In the genomic region with DNA sequence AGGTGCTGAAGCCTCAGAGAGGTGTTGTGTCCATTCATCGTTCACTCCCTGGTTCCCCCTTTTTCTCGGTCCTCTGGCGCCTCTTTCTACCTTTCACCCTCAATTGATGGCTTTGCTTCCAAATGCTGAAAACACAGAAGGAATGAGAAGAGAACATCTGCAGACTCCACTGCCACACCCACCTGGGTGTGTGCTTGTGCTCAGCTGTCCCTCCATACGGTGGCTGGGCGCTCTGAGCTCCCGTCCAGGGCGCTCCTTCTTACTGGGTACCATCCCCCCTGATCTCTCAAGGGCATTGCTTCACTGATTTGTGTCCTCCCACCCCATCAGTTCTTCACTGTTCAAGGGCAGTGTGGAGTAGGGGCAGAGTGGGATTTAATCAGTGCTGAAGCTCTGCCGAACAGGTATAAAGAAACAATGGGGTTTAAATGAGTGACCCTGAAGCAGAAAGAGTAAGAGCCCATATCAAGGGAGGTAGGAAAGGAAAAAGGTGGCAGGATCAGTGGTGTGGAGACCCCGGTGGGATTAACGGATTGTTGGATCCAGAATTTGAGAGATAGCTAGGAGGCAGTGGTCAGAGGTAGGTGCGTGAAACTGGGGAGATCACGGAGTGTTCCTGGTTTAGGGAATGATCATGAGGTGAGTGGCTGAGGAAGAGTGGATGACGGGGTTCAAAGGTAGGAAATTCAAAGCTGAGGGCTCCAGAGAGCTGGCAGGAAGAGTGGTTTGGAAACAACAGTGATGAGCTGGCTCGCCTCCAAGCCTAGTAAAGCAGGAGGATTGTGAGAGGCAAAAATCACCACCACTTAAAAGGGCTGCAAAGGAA, we compare ENCODE assay signal across 11 cellular contexts. TPM values are rescaled to one million over a fixed set of nuclear protein-coding genes. Genes with fewer than 3 reads are reported as not detected.
A peak's percentile ranks its signal among the peaks of the same experiment; 100 is the strongest.
DNase-seq lines count a peak whose midpoint lies in the region; ATAC-seq and TF ChIP-seq lines count a peak whose summit lies in the region.
"Had no signal": no experiment of that assay in that cellular context is flagged by ENCODE, and none has a peak within 500 bp of the region (broad histone marks: within the 10 kb centered on the region; RNA-seq: fewer than 3 reads in every experiment).

No MANE protein-coding gene starts in this region.

- peaks cover 0 to 1% (median 0%) of the 10 kb centered on the region in 4 donors for H3K36me3 ChIP-seq in liver (ENCODE audit: control insufficient read depth in 4 of 4, insufficient read depth in 3 of 4, low read depth in 1 of 4, low read length in 3 of 4)
- H3K36me3 ChIP-seq: thoracic aorta had no signal

- H3K36me3 Mint-ChIP-seq in stimulated activated naive CD8-positive, alpha-beta T cell treated with anti-CD3 and anti-CD28 coated beads, Interleukin-15, Interleukin-2, amounts not matched to agents 100 ng/mL and 50 ng/mL, for 24 hours (ENCODE audit: low read depth) = no peaks in the 10 kb centered on the region
- H3K36me3 Mint-ChIP-seq: activated CD4-positive, alpha-beta memory T cell treated with anti-CD3 and anti-CD28 coated beads for 36 hours had no signal

- no peaks in the 10 kb centered on the region for H3K9me3 ChIP-seq in liver (ENCODE audit: control insufficient read depth in 4 of 4, low read length in 3 of 4)
- H3K9me3 ChIP-seq: thoracic aorta had no signal

- H3K27me3 Mint-ChIP-seq in stimulated activated naive CD8-positive, alpha-beta T cell treated with anti-CD3 and anti-CD28 coated beads, Interleukin-15, Interleukin-2, amounts not matched to agents 100 ng/mL and 50 ng/mL, for 24 hours = no peaks in the 10 kb centered on the region
- H3K27me3 Mint-ChIP-seq: activated CD4-positive, alpha-beta memory T cell treated with anti-CD3 and anti-CD28 coated beads for 36 hours had no signal

- H3K27ac ChIP-seq in liver (ENCODE audit: low read depth in 1 of 2, low read length in 2 of 2) = peak overlapping the region; percentile 89 to 94
- H3K27ac ChIP-seq: thoracic aorta had no signal

- no peak overlapping the region for H3K9ac ChIP-seq in liver (ENCODE audit: low read depth in 1 of 2, low read length in 2 of 2)

- peaks cover 12 to 30% (median 13%) of the 10 kb centered on the region in 4 donors for H3K4me1 ChIP-seq in liver (ENCODE audit: control insufficient read depth in 4 of 4, insufficient read depth in 4 of 4, low read length in 3 of 4)

- ATAC-seq in stimulated activated naive CD8-positive, alpha-beta T cell treated with anti-CD3 and anti-CD28 coated beads, Interleukin-15, Interleukin-2, amounts not matched to agents 100 U/mL and 50 U/mL, for 24 hours = no peak
- no peak for ATAC-seq in SK-N-SH treated with all-trans-retinoic acid at 6 μM for 48 hours

- no peak overlapping the region for H3K4me3 ChIP-seq in choroid plexus epithelial cell (ENCODE audit: low read depth, low read length)
- no peak overlapping the region for H3K4me3 ChIP-seq in liver (ENCODE audit: low read depth in 1 of 3, low read length in 3 of 3)
- H3K4me3 ChIP-seq: thoracic aorta had no signal

- TF ChIP-seq CTCF in choroid plexus epithelial cell (conservative IDR thresholded peaks at IDR 0.05; ENCODE audit: low read depth, low read length) = no peak
- no peak for TF ChIP-seq CTCF in liver (IDR thresholded peaks at IDR 0.05; ENCODE audit: low read depth, low read length, missing input control)

- 67% methylated on average over 14 of the region's 14 CpGs for WGBS in liver

- TF ChIP-seq RAD21 in liver (IDR thresholded peaks at IDR 0.05) = peak; percentile 41 to 51

- no peak for DNase-seq in stimulated activated naive CD8-positive, alpha-beta T cell treated with anti-CD3 and anti-CD28 coated beads, Interleukin-15, Interleukin-2, amounts not matched to agents 100 U/mL and 50 U/mL, for 24 hours
- DNase-seq in choroid plexus epithelial cell (ENCODE audit: low read depth) (peak; percentile 47), KBM-7 (no peak), midbrain (lab: John Stamatoyannopoulos, UW) (no peak), HK-2 (ENCODE audit: unreplicated experiment) (no peak)
- DNase-seq: activated CD4-positive, alpha-beta memory T cell treated with anti-CD3 and anti-CD28 coated beads for 36 hours; Karpas-422 had no signal

- H3K27ac Mint-ChIP-seq in stimulated activated naive CD8-positive, alpha-beta T cell treated with anti-CD3 and anti-CD28 coated beads, Interleukin-15, Interleukin-2, amounts not matched to agents 100 ng/mL and 50 ng/mL, for 24 hours = peak overlapping the region; percentile 21
- H3K27ac Mint-ChIP-seq: activated CD4-positive, alpha-beta memory T cell treated with anti-CD3 and anti-CD28 coated beads for 36 hours had no signal

- no peaks in the 10 kb centered on the region for H3K9me3 Mint-ChIP-seq in stimulated activated naive CD8-positive, alpha-beta T cell treated with anti-CD3 and anti-CD28 coated beads, Interleukin-15, Interleukin-2, amounts not matched to agents 100 ng/mL and 50 ng/mL, for 24 hours
- H3K9me3 Mint-ChIP-seq: activated CD4-positive, alpha-beta memory T cell treated with anti-CD3 and anti-CD28 coated beads for 36 hours had no signal

- H3K27me3 ChIP-seq in liver (ENCODE audit: control insufficient read depth in 4 of 4, insufficient read depth in 4 of 4, low read length in 3 of 4) = no peaks in the 10 kb centered on the region

- in situ Hi-C loops in KBM-7 (cut with MboI; ENCODE audit: low pct_unique_long_range_greater_than_20kb, low sequenced_read_pairs) = no loop called here

- H3K4me1 Mint-ChIP-seq in stimulated activated naive CD8-positive, alpha-beta T cell treated with anti-CD3 and anti-CD28 coated beads, Interleukin-15, Interleukin-2, amounts not matched to agents 100 ng/mL and 50 ng/mL, for 24 hours (ENCODE audit: low read depth) = peaks cover 20% of the 10 kb centered on the region

- H3K4me3 Mint-ChIP-seq in stimulated activated naive CD8-positive, alpha-beta T cell treated with anti-CD3 and anti-CD28 coated beads, Interleukin-15, Interleukin-2, amounts not matched to agents 100 ng/mL and 50 ng/mL, for 24 hours = no peak overlapping the region
- H3K4me3 Mint-ChIP-seq: activated CD4-positive, alpha-beta memory T cell treated with anti-CD3 and anti-CD28 coated beads for 36 hours had no signal

TF ChIP-seq in liver, 16 proteins besides CTCF, POLR2A, EP300 and RAD21 (continues in another document):
- peak; percentile 38 for TF ChIP-seq FOXA2 (IDR thresholded peaks at IDR 0.05)
- peak; percentile 77 to 88 for TF ChIP-seq HNF4A (conservative IDR thresholded peaks at IDR 0.05)
- TF ChIP-seq EGR1 (IDR thresholded peaks at IDR 0.05; ENCODE audit: low read depth in 2 of 2) = no peak
- no peak for TF ChIP-seq NR2F2 (IDR thresholded peaks at IDR 0.05)
- peak in 1 of 2 donors; percentile 53 for TF ChIP-seq JUND (IDR thresholded peaks at IDR 0.05)
- TF ChIP-seq RXRA (IDR thresholded peaks at IDR 0.05) = peak; percentile 31 to 73
- peak; percentile 50 for TF ChIP-seq YY1 (IDR thresholded peaks at IDR 0.05)
- TF ChIP-seq, protein P1, sequence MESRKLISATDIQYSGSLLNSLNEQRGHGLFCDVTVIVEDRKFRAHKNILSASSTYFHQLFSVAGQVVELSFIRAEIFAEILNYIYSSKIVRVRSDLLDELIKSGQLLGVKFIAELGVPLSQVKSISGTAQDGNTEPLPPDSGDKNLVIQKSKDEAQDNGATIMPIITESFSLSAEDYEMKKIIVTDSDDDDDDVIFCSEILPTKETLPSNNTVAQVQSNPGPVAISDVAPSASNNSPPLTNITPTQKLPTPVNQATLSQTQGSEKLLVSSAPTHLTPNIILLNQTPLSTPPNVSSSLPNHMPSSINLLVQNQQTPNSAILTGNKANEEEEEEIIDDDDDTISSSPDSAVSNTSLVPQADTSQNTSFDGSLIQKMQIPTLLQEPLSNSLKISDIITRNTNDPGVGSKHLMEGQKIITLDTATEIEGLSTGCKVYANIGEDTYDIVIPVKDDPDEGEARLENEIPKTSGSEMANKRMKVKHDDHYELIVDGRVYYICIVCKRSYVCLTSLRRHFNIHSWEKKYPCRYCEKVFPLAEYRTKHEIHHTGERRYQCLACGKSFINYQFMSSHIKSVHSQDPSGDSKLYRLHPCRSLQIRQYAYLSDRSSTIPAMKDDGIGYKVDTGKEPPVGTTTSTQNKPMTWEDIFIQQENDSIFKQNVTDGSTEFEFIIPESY (IDR thresholded peaks at IDR 0.05) = peak; percentile 54

TF ChIP-seq in SK-N-SH treated with all-trans-retinoic acid at 6 μM for 48 hours, 23 proteins besides CTCF, POLR2A, EP300 and RAD21:
- TF ChIP-seq, protein P2, sequence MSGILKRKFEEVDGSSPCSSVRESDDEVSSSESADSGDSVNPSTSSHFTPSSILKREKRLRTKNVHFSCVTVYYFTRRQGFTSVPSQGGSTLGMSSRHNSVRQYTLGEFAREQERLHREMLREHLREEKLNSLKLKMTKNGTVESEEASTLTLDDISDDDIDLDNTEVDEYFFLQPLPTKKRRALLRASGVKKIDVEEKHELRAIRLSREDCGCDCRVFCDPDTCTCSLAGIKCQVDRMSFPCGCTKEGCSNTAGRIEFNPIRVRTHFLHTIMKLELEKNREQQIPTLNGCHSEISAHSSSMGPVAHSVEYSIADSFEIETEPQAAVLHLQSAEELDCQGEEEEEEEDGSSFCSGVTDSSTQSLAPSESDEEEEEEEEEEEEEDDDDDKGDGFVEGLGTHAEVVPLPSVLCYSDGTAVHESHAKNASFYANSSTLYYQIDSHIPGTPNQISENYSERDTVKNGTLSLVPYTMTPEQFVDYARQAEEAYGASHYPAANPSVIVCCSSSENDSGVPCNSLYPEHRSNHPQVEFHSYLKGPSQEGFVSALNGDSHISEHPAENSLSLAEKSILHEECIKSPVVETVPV (CRISPR knock-in tag; IDR thresholded peaks at IDR 0.05) = no peak
- no peak for TF ChIP-seq ZNF70 (CRISPR knock-in tag; IDR thresholded peaks at IDR 0.05)
- TF ChIP-seq CSDC2 (CRISPR knock-in tag; IDR thresholded peaks at IDR 0.05) = no peak
- TF ChIP-seq TCF4 (CRISPR knock-in tag; IDR thresholded peaks at IDR 0.05; ENCODE audit: borderline replicate concordance) = no peak

RNA-seq across cellular contexts. Expression of a gene that starts 40.8 kb away (rescaled TPM):
- 10 to 100 TPM in 1 of 2 donors, 1 to 10 TPM in 1; 5.7 to 14.2 TPM for total RNA-seq in liver
- 1 to 10 TPM; 4.1 to 5.9 TPM for polyA plus RNA-seq in liver
